In genomic region chr17:56653877-56654276, GRCh38 we compare ENCODE assay signal across 8 cellular contexts.
DNase-seq lines count a peak whose midpoint lies in the region; ATAC-seq and TF ChIP-seq lines count a peak whose summit lies in the region.

No MANE protein-coding gene starts in this region.

- H3K27me3 ChIP-seq in heart left ventricle, result peaks cover 0 to 6% (median 0%) of the 10 kb centered on the region in 9 donors

- DNase-seq in heart left ventricle (no peak), Right ventricle myocardium superior (no peak), NCI-H2171 (lab: John Stamatoyannopoulos, UW) (peak; percentile 36), fibroblast of mammary gland (ENCODE audit: low read depth) (peak; percentile 33), NCI-H187 treated with DMSO at 0.1 percent for 48 hours (lab: John Stamatoyannopoulos, UW) (no peak)
- DNase-seq in activated CD4-positive, alpha-beta T cell treated with anti-CD3 and anti-CD28 coated beads, Interleukin-2, amount 50 U/mL, for 48 hours, result peak; percentile 56 to 66
- peak; percentile 30 to 57 (median 36) for DNase-seq in stimulated activated CD4-positive, alpha-beta T cell treated with anti-CD3 and anti-CD28 coated beads, Interleukin-1b, Interleukin-23, amount 100 ng/mL, for 24 hours (ENCODE audit: low read depth in 4 of 4, low spot score in 1 of 4)

- peaks cover 0 to 12% (median 0%) of the 10 kb centered on the region in 12 donors for H3K9me3 ChIP-seq in heart left ventricle

- H3K4me3 ChIP-seq in heart left ventricle (no peak overlapping the region), fibroblast of mammary gland (ENCODE audit: control insufficient read depth, low read depth, low read length) (no peak overlapping the region)

- no peak for TF ChIP-seq POLR2A in heart left ventricle (IDR thresholded peaks at IDR 0.05)

- intact Hi-C loops in heart left ventricle (cut with DNase I) (no loop called here), Right ventricle myocardium superior (cut with DNase I) (no loop called here)

- peak in 8 of 12 donors; percentile 4 to 36 (median 24) for TF ChIP-seq CTCF in heart left ventricle (IDR thresholded peaks at IDR 0.05)
- TF ChIP-seq CTCF in fibroblast of mammary gland (conservative IDR thresholded peaks at IDR 0.05; ENCODE audit: control insufficient read depth, insufficient read depth, low read depth, low read length), result peak; percentile 41

- no peaks in the 10 kb centered on the region for H3K36me3 ChIP-seq in heart left ventricle

- no peaks in the 10 kb centered on the region for H3K4me1 ChIP-seq in heart left ventricle

- ATAC-seq in heart left ventricle (no peak), Right ventricle myocardium superior (ENCODE audit: poor library complexity) (no peak), HG02763 (IDR thresholded peaks at IDR 0.05; ENCODE audit: unreplicated experiment) (peak; percentile 96)

- H3K27ac ChIP-seq in heart left ventricle, result no peak overlapping the region

- 40 to 51% (median 46%) methylated on average over 3 of the region's 3 CpGs for WGBS in heart left ventricle, 4 donors

Comparison
In these comparisons a context has a peak if more than half of its experiments do, and no peak if none do; other contexts are left out.
1. DNase-seq: peak in NCI-H2171 (single experiment), activated CD4-positive, alpha-beta T cell treated with anti-CD3 and anti-CD28 coated beads, Interleukin-2, amount 50 U/mL, for 48 hours (2 of 2), fibroblast of mammary gland (single experiment) and stimulated activated CD4-positive, alpha-beta T cell treated with anti-CD3 and anti-CD28 coated beads, Interleukin-1b, Interleukin-23, amount 100 ng/mL, for 24 hours (4 of 4); none in heart left ventricle (0 of 5), Right ventricle myocardium superior (single experiment) and NCI-H187 treated with DMSO at 0.1 percent for 48 hours (single experiment).